ENCODE assay signal across 10 cellular contexts in the genomic region with DNA sequence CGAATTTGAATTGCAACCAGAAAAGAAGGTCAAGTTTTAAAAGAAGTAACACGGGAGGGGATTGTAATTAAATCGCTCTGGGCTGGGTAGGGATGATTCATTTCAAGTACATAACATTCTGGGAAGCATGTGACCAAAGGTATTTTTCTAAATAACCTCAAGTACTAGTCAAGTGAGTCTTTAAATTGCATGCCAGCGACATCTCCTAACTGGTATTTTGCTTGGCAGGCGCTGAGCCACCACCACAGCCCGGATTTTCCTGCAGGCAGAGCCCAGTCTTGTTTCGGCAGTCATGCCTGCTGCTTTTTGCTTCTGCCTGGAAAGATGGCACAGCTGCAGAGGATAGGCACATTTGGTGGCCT. TPM values are rescaled to one million over a fixed set of nuclear protein-coding genes. Genes with fewer than 3 reads are reported as not detected.
DNase-seq lines count a peak whose midpoint lies in the region; ATAC-seq and TF ChIP-seq lines count a peak whose summit lies in the region.
"Had no signal": no experiment of that assay in that cellular context is flagged by ENCODE, and none has a peak within 500 bp of the region (broad histone marks: within the 10 kb centered on the region; RNA-seq: fewer than 3 reads in every experiment).

No MANE protein-coding gene starts in this region.

- H3F3A ChIP-seq in SK-N-SH (replicated peaks; ENCODE audit: insufficient read depth) = peaks cover 18% of the 10 kb centered on the region

- H3K4me3 ChIP-seq in SK-N-SH (ENCODE audit: low read depth in 2 of 2, low read length in 1 of 2) (peak overlapping the region in 1 of 2 experiments; percentile 18; a peak in 1 of 4 replicates), fibroblast of the aortic adventitia (ENCODE audit: low read depth, low read length) (no peak overlapping the region), retinal pigment epithelial cell (ENCODE audit: low read length) (peak overlapping the region; percentile 25)

- no peaks in the 10 kb centered on the region for H3K9me3 ChIP-seq in SK-N-SH

- no peaks in the 10 kb centered on the region for H3K36me3 ChIP-seq in SK-N-SH (replicated peaks in 1 of 2; ENCODE audit: control insufficient read depth in 1 of 2, insufficient read depth in 2 of 2, low read length in 1 of 2)

- no peaks in the 10 kb centered on the region for H3K9me2 ChIP-seq in SK-N-SH

- H3K9ac ChIP-seq in SK-N-SH = peak overlapping the region; percentile 50; the same call in 1 of the 2 replicates

- H3K27ac ChIP-seq in SK-N-SH (ENCODE audit: low read depth in 2 of 2, low read length in 1 of 2) = peak overlapping the region; percentile 81 to 84; a peak in 3 of 4 replicates

- 6% methylated on average over 7 of the region's 7 CpGs for WGBS in SK-N-SH (ENCODE audit: low lambda C conversion rate)

- H3K27me3 ChIP-seq in SK-N-SH (ENCODE audit: insufficient read depth) = no peaks in the 10 kb centered on the region

- H3K9me3 Mint-ChIP-seq in activated naive CD4-positive, alpha-beta T cell treated with anti-CD3 and anti-CD28 coated beads, Interleukin-2, amount 10 ng/mL, durations not matched to agents 7 days and 5 days = no peaks in the 10 kb centered on the region

- H3K27ac Mint-ChIP-seq in activated naive CD4-positive, alpha-beta T cell treated with anti-CD3 and anti-CD28 coated beads, Interleukin-2, amount 10 ng/mL, durations not matched to agents 7 days and 5 days = no peak overlapping the region

- TF ChIP-seq POLR2A in GM18505 (IDR thresholded peaks at IDR 0.05; ENCODE audit: borderline replicate concordance, extremely low read depth, insufficient read depth, insufficient read length) = no peak

- peak overlapping the region; percentile 71 for H3K4me2 ChIP-seq in SK-N-SH

- TF ChIP-seq EP300 in SK-N-SH (IDR thresholded peaks at IDR 0.05; ENCODE audit: borderline replicate concordance in 1 of 2, low read depth in 1 of 2, low read length in 1 of 2) = peak; percentile 7 to 87; a peak in 2 of 4 replicates

- POLR2A ChIA-PET in SK-N-SH (lab: Yijun Ruan, JAX) = no interaction called here

- H3K36me3 Mint-ChIP-seq in activated naive CD4-positive, alpha-beta T cell treated with anti-CD3 and anti-CD28 coated beads, Interleukin-2, amount 10 ng/mL, durations not matched to agents 7 days and 5 days = no peaks in the 10 kb centered on the region

- no peak for ATAC-seq in GM18873 (IDR thresholded peaks at IDR 0.05; ENCODE audit: low FRiP score, unreplicated experiment)
- ATAC-seq in GM18505 (IDR thresholded peaks at IDR 0.05; ENCODE audit: unreplicated experiment) = no peak

- H4K20me1 ChIP-seq in SK-N-SH (ENCODE audit: insufficient read depth) = no peaks in the 10 kb centered on the region

- CTCF ChIA-PET in SK-N-SH (lab: Yijun Ruan, JAX) = interaction anchor here (1.2 kb wide), 1 partner anchor 37 kb away, joined by 3 read pairs; no protein-coding TSS in a partner anchor
- CTCF ChIA-PET in activated naive CD4-positive, alpha-beta T cell treated with anti-CD3 and anti-CD28 coated beads, Interleukin-2, amount 10 ng/mL, durations not matched to agents 7 days and 5 days (lab: Charles Lee) = no interaction called here

- no peaks in the 10 kb centered on the region for H3K79me2 ChIP-seq in SK-N-SH (ENCODE audit: insufficient read depth)

- DNase-seq in GM04504 (ENCODE audit: low read depth) (peak; percentile 25), SK-N-SH (no peak), fibroblast of the aortic adventitia (ENCODE audit: low read depth) (peak; percentile 84), retinal pigment epithelial cell (ENCODE audit: low read depth) (peak; percentile 96), NCI-H1105 (lab: John Stamatoyannopoulos, UW) (no peak)
- no peak for DNase-seq in activated naive CD4-positive, alpha-beta T cell treated with anti-CD3 and anti-CD28 coated beads, Interleukin-2, amount 10 ng/mL, durations not matched to agents 7 days and 5 days
- DNase-seq: effector memory CD4-positive, alpha-beta T cell; NCI-H2107 had no signal

- H2AFZ ChIP-seq in SK-N-SH (ENCODE audit: low read depth) = peak overlapping the region; percentile 12; the same call in 1 of the 2 replicates

- no peaks in the 10 kb centered on the region for H3K4me1 Mint-ChIP-seq in activated naive CD4-positive, alpha-beta T cell treated with anti-CD3 and anti-CD28 coated beads, Interleukin-2, amount 10 ng/mL, durations not matched to agents 7 days and 5 days

- no peak for TF ChIP-seq RAD21 in SK-N-SH (IDR thresholded peaks at IDR 0.05; ENCODE audit: low read length)

- no peak for TF ChIP-seq CTCF in SK-N-SH (IDR thresholded peaks at IDR 0.05)
- no peak for TF ChIP-seq CTCF in fibroblast of the aortic adventitia (IDR thresholded peaks at IDR 0.05; ENCODE audit: insufficient read depth, low read length)
- no peak for TF ChIP-seq CTCF in retinal pigment epithelial cell (conservative IDR thresholded peaks at IDR 0.05; ENCODE audit: low read depth, low read length)

- peaks cover 4% of the 10 kb centered on the region for H3K27me3 Mint-ChIP-seq in activated naive CD4-positive, alpha-beta T cell treated with anti-CD3 and anti-CD28 coated beads, Interleukin-2, amount 10 ng/mL, durations not matched to agents 7 days and 5 days

- H3K4me3 Mint-ChIP-seq in activated naive CD4-positive, alpha-beta T cell treated with anti-CD3 and anti-CD28 coated beads, Interleukin-2, amount 10 ng/mL, durations not matched to agents 7 days and 5 days = no peak overlapping the region

- peaks cover 0 to 11% of the 10 kb centered on the region in 2 experiments; a peak in 3 of 4 replicates for H3K4me1 ChIP-seq in SK-N-SH (ENCODE audit: control insufficient read depth in 1 of 2, insufficient read depth in 2 of 2, low read depth in 1 of 2, low read length in 1 of 2)

TF ChIP-seq in SK-N-SH, 30 proteins besides CTCF, POLR2A, EP300 and RAD21 (continues in another document):
- 0 out of 2 replicates have a peak, but pooled peaks have one; percentile 33 for TF ChIP-seq YY1 (IDR thresholded peaks at IDR 0.05; ENCODE audit: low read depth)
- TF ChIP-seq RXRA (IDR thresholded peaks at IDR 0.05; ENCODE audit: borderline replicate concordance, low read depth) = peak; percentile 48; the same call in 1 of the 2 replicates
- TF ChIP-seq, protein P1, sequence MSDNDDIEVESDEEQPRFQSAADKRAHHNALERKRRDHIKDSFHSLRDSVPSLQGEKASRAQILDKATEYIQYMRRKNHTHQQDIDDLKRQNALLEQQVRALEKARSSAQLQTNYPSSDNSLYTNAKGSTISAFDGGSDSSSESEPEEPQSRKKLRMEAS (IDR thresholded peaks at IDR 0.05; ENCODE audit: low read depth) = peak; percentile 85
- peak; percentile 34; the same call in 1 of the 2 replicates for TF ChIP-seq TAF1 (IDR thresholded peaks at IDR 0.05; ENCODE audit: borderline replicate concordance, low read depth, low read length)
- TF ChIP-seq JUND (IDR thresholded peaks at IDR 0.05) = peak; percentile 73
- peak; percentile 80; the same call in 1 of the 2 replicates for TF ChIP-seq FOSL2 (IDR thresholded peaks at IDR 0.05; ENCODE audit: borderline replicate concordance, low read depth)
- peak; percentile 92 for TF ChIP-seq NFIC (IDR thresholded peaks at IDR 0.05; ENCODE audit: borderline replicate concordance)
- TF ChIP-seq, protein P2, sequence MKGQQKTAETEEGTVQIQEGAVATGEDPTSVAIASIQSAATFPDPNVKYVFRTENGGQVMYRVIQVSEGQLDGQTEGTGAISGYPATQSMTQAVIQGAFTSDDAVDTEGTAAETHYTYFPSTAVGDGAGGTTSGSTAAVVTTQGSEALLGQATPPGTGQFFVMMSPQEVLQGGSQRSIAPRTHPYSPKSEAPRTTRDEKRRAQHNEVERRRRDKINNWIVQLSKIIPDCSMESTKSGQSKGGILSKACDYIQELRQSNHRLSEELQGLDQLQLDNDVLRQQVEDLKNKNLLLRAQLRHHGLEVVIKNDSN (IDR thresholded peaks at IDR 0.05; ENCODE audit: borderline replicate concordance, low read depth) = peak; percentile 67
- TF ChIP-seq ELF1 (IDR thresholded peaks at IDR 0.05) = no peak
- TF ChIP-seq POLR2AphosphoS5 (IDR thresholded peaks at IDR 0.05; ENCODE audit: low read depth, low read length) = peak; percentile 77; the same call in 1 of the 2 replicates
- TF ChIP-seq, protein P3, sequence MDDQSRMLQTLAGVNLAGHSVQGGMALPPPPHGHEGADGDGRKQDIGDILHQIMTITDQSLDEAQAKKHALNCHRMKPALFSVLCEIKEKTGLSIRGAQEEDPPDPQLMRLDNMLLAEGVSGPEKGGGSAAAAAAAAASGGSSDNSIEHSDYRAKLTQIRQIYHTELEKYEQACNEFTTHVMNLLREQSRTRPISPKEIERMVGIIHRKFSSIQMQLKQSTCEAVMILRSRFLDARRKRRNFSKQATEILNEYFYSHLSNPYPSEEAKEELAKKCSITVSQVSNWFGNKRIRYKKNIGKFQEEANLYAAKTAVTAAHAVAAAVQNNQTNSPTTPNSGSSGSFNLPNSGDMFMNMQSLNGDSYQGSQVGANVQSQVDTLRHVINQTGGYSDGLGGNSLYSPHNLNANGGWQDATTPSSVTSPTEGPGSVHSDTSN (IDR thresholded peaks at IDR 0.05) = peak; percentile 75
- TF ChIP-seq, protein P4, sequence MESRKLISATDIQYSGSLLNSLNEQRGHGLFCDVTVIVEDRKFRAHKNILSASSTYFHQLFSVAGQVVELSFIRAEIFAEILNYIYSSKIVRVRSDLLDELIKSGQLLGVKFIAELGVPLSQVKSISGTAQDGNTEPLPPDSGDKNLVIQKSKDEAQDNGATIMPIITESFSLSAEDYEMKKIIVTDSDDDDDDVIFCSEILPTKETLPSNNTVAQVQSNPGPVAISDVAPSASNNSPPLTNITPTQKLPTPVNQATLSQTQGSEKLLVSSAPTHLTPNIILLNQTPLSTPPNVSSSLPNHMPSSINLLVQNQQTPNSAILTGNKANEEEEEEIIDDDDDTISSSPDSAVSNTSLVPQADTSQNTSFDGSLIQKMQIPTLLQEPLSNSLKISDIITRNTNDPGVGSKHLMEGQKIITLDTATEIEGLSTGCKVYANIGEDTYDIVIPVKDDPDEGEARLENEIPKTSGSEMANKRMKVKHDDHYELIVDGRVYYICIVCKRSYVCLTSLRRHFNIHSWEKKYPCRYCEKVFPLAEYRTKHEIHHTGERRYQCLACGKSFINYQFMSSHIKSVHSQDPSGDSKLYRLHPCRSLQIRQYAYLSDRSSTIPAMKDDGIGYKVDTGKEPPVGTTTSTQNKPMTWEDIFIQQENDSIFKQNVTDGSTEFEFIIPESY (IDR thresholded peaks at IDR 0.05; ENCODE audit: borderline replicate concordance, low read depth) = peak; percentile 50; the same call in 1 of the 2 replicates
- peak; percentile 78; the same call in 1 of the 2 replicates for TF ChIP-seq TEAD4 (IDR thresholded peaks at IDR 0.05; ENCODE audit: borderline replicate concordance, insufficient read depth)

RNA-seq across cellular contexts. Expression of a gene that starts 33.7 kb away (rescaled TPM):
- polyA plus RNA-seq in SK-N-SH (2012; rRNA removed) = 40.1 and 58.5 TPM in 2 replicates
- polyA plus RNA-seq in SK-N-SH (2012; cell fraction: cytosol; rRNA removed) = 36.6 and 46.2 TPM in 2 replicates
- polyA plus RNA-seq in SK-N-SH (2012; cell fraction: nucleus; rRNA removed) = 96.4 and 147 TPM in 2 replicates
- 5.4 and 24.3 TPM in 2 replicates for total RNA-seq in fibroblast of the aortic adventitia (ENCODE audit: low replicate concordance)

Comparison
In these comparisons a context has a peak if more than half of its experiments do, and no peak if none do; other contexts are left out.
1. DNase-seq: peak in GM04504 (single experiment), fibroblast of the aortic adventitia (single experiment) and retinal pigment epithelial cell (single experiment); none in SK-N-SH (single experiment), activated naive CD4-positive, alpha-beta T cell treated with anti-CD3 and anti-CD28 coated beads, Interleukin-2, amount 10 ng/mL, durations not matched to agents 7 days and 5 days (single experiment) and NCI-H1105 (single experiment).